In genomic region chr9:37126214-37126788, GRCh38 we compare ENCODE assay signal across 1 cellular context.
A peak's percentile ranks its signal among the peaks of the same experiment; 100 is the strongest.
TF ChIP-seq lines count a peak whose summit lies in the region.

No MANE protein-coding gene starts in this region.

TF ChIP-seq in K562, 482 proteins besides CTCF, POLR2A, EP300 and RAD21 (continued from another document):
- no peak for TF ChIP-seq ZBTB2 (IDR thresholded peaks at IDR 0.05)
- no peak for TF ChIP-seq SMARCC2 (IDR thresholded peaks at IDR 0.05; ENCODE audit: low read depth)
- no peak for TF ChIP-seq NCOA4 (IDR thresholded peaks at IDR 0.05; ENCODE audit: partially characterized antibody)
- TF ChIP-seq ZNF644 (tag; IDR thresholded peaks at IDR 0.05; ENCODE audit: low read depth) = no peak
- no peak for TF ChIP-seq GMEB1 (CRISPR knock-in tag; IDR thresholded peaks at IDR 0.05)
- TF ChIP-seq SMARCA4 (IDR thresholded peaks at IDR 0.05) = peak; percentile 70; the same call in 1 of the 2 replicates
- TF ChIP-seq PYGO2 (tag; IDR thresholded peaks at IDR 0.05) = no peak
- TF ChIP-seq CHD2 (IDR thresholded peaks at IDR 0.05; ENCODE audit: low read depth, low read length) = no peak
- TF ChIP-seq ZZZ3 (IDR thresholded peaks at IDR 0.05) = no peak
- no peak for TF ChIP-seq KAT2B (IDR thresholded peaks at IDR 0.05; ENCODE audit: low read depth, low read length)
- TF ChIP-seq HEY1 (CRISPR knock-in tag; IDR thresholded peaks at IDR 0.05; ENCODE audit: borderline replicate concordance) = no peak
- TF ChIP-seq ZC3H4 (CRISPR knock-in tag; IDR thresholded peaks at IDR 0.05; ENCODE audit: borderline replicate concordance) = no peak
- TF ChIP-seq PATZ1 (CRISPR knock-in tag; IDR thresholded peaks at IDR 0.05; ENCODE audit: borderline replicate concordance) = no peak
- no peak for TF ChIP-seq TAF1 (IDR thresholded peaks at IDR 0.05; ENCODE audit: control insufficient read depth, extremely low read depth, insufficient read depth, low read length, severe bottlenecking)
- no peak for TF ChIP-seq PTRF (tag; IDR thresholded peaks at IDR 0.05)
- TF ChIP-seq L3MBTL2 (IDR thresholded peaks at IDR 0.05) = no peak
- TF ChIP-seq SLC30A9 (CRISPR knock-in tag; IDR thresholded peaks at IDR 0.05) = no peak
- no peak for TF ChIP-seq ZNF740 (CRISPR knock-in tag; IDR thresholded peaks at IDR 0.05)
- no peak for TF ChIP-seq ZNF740 (tag; IDR thresholded peaks at IDR 0.05)
- TF ChIP-seq ZNF668 (CRISPR knock-in tag; IDR thresholded peaks at IDR 0.05) = no peak
- TF ChIP-seq ZNF316 (IDR thresholded peaks at IDR 0.05) = no peak
